Comparison of ENCODE assay signal across 2 cellular contexts in genomic region chr19:37551123-37551993, GRCh38.
TF ChIP-seq lines count a peak whose summit lies in the region.

No MANE protein-coding gene starts in this region.

TF ChIP-seq in liver, 16 proteins besides CTCF, POLR2A, EP300 and RAD21:
- TF ChIP-seq MAX (IDR thresholded peaks at IDR 0.05) (no peak), TAF1 (conservative IDR thresholded peaks at IDR 0.05) (no peak), FOXA1 (IDR thresholded peaks at IDR 0.05) (no peak), ATF3 (IDR thresholded peaks at IDR 0.05) (no peak), GABPA (IDR thresholded peaks at IDR 0.05 in 1 of 2, conservative IDR thresholded peaks at IDR 0.05 in 1 of 2) (no peak), HNF4A (conservative IDR thresholded peaks at IDR 0.05) (no peak), SP1 (IDR thresholded peaks at IDR 0.05) (no peak), HNF4G (IDR thresholded peaks at IDR 0.05) (no peak), NR2F2 (IDR thresholded peaks at IDR 0.05) (no peak), FOXA2 (IDR thresholded peaks at IDR 0.05) (no peak), EGR1 (IDR thresholded peaks at IDR 0.05; ENCODE audit: low read depth in 2 of 2) (no peak), JUND (IDR thresholded peaks at IDR 0.05) (no peak), YY1 (IDR thresholded peaks at IDR 0.05) (no peak), REST (IDR thresholded peaks at IDR 0.05) (no peak), RXRA (IDR thresholded peaks at IDR 0.05) (no peak), ZBTB33 (IDR thresholded peaks at IDR 0.05) (no peak)

TF ChIP-seq in HepG2, 621 proteins besides CTCF, POLR2A, EP300 and RAD21:
- TF ChIP-seq ZNF333 (CRISPR knock-in tag; IDR thresholded peaks at IDR 0.05; ENCODE audit: borderline replicate concordance) (no peak), FOXK1 (CRISPR knock-in tag; IDR thresholded peaks at IDR 0.05; ENCODE audit: borderline replicate concordance, low read depth) (no peak), HDAC2 (CRISPR knock-in tag; IDR thresholded peaks at IDR 0.05) (no peak), HOMEZ (CRISPR knock-in tag; IDR thresholded peaks at IDR 0.05; ENCODE audit: low read depth) (no peak), NR2C2 (CRISPR knock-in tag; IDR thresholded peaks at IDR 0.05; ENCODE audit: borderline replicate concordance) (no peak), ATF6 (CRISPR knock-in tag; conservative IDR thresholded peaks at IDR 0.05) (no peak), ZKSCAN5 (CRISPR knock-in tag; IDR thresholded peaks at IDR 0.05) (no peak), FOXO1 (CRISPR knock-in tag; IDR thresholded peaks at IDR 0.05) (no peak), MLLT10 (CRISPR knock-in tag; IDR thresholded peaks at IDR 0.05) (no peak), PRMT3 (CRISPR knock-in tag; IDR thresholded peaks at IDR 0.05; ENCODE audit: borderline replicate concordance, low read depth) (no peak), ZNF563 (CRISPR knock-in tag; IDR thresholded peaks at IDR 0.05) (no peak), ZNF430 (CRISPR knock-in tag; IDR thresholded peaks at IDR 0.05) (no peak), ZNF382 (CRISPR knock-in tag; IDR thresholded peaks at IDR 0.05; ENCODE audit: borderline replicate concordance) (no peak), ZSCAN20 (CRISPR knock-in tag; IDR thresholded peaks at IDR 0.05; ENCODE audit: borderline replicate concordance) (no peak), CAMTA2 (CRISPR knock-in tag; IDR thresholded peaks at IDR 0.05; ENCODE audit: borderline replicate concordance) (no peak), ISX (CRISPR knock-in tag; conservative IDR thresholded peaks at IDR 0.05) (no peak), CSRNP2 (CRISPR knock-in tag; conservative IDR thresholded peaks at IDR 0.05; ENCODE audit: low read depth) (no peak), BRF2 (CRISPR knock-in tag; IDR thresholded peaks at IDR 0.05) (no peak)
